In the genomic region with DNA sequence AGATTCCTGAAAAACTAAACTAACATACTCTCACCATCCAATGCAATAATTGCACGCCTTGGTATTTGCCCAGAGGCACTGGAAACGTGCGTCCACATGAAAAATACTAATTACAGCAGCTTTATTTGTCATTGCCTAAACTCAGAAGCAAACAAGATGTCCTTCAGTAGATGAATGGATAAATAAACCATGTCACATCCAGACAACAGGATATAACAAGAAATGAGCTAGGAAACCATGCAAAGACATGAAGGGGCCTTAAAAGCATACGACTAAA, we compare ENCODE assay signal across 12 cellular contexts. TPM values are rescaled to one million over a fixed set of nuclear protein-coding genes. Genes with fewer than 3 reads are reported as not detected.
A peak's percentile ranks its signal among the peaks of the same experiment; 100 is the strongest.
DNase-seq lines count a peak whose midpoint lies in the region; ATAC-seq, FAIRE-seq and TF ChIP-seq lines count a peak whose summit lies in the region.
"Had no signal": no experiment of that assay in that cellular context is flagged by ENCODE, and none has a peak within 500 bp of the region (broad histone marks: within the 10 kb centered on the region; RNA-seq: fewer than 3 reads in every experiment).

No MANE protein-coding gene starts in this region.

- H3K27me3 Mint-ChIP-seq in CD4-positive, CD25-positive, alpha-beta regulatory T cell, result peaks cover 4% of the 10 kb centered on the region
- no peaks in the 10 kb centered on the region for H3K27me3 Mint-ChIP-seq in activated T-helper 1 cell treated with anti-CD3 and anti-CD28 coated beads, Interleukin-12 subunit alpha, Interleukin-12 subunit beta, Interleukin-2, Interleukin-4 antibody, amounts not matched to agents 30 ng/mL and 10 ng/mL and 1 ng/mL, durations not matched to agents 14 hours and 24 hours and 36 hours (ENCODE audit: insufficient read depth)
- H3K27me3 Mint-ChIP-seq: dendritic cell treated with granulocyte-macrophage colony-stimulating factor and Interleukin-4, amounts not matched to agents 40 ng/mL and 50 ng/mL, for 4 days had no signal

- no peak overlapping the region for H2BK15ac ChIP-seq in mesenchymal stem cell (ENCODE audit: low read depth, poor library complexity, severe bottlenecking)

- no peaks in the 10 kb centered on the region for H3K36me3 ChIP-seq in CD4-positive, CD25-positive, alpha-beta regulatory T cell (ENCODE audit: control insufficient read depth, insufficient read depth, low read length)
- H3K36me3 ChIP-seq in mesenchymal stem cell (ENCODE audit: control insufficient read depth in 1 of 2, insufficient read depth in 2 of 2, low read depth in 1 of 2, low read length in 2 of 2) (peaks cover 0 to 17% of the 10 kb centered on the region in 2 experiments), left lung (no peaks in the 10 kb centered on the region)

- H3K36me3 Mint-ChIP-seq in CD4-positive, CD25-positive, alpha-beta regulatory T cell, result peaks cover 3% of the 10 kb centered on the region
- peaks cover 2% of the 10 kb centered on the region for H3K36me3 Mint-ChIP-seq in activated T-helper 1 cell treated with anti-CD3 and anti-CD28 coated beads, Interleukin-12 subunit alpha, Interleukin-12 subunit beta, Interleukin-2, Interleukin-4 antibody, amounts not matched to agents 30 ng/mL and 10 ng/mL and 1 ng/mL, durations not matched to agents 14 hours and 24 hours and 36 hours (ENCODE audit: low read depth)

- peak overlapping the region; percentile 81 to 93 (median 90) for H3K27ac Mint-ChIP-seq in CD4-positive, CD25-positive, alpha-beta regulatory T cell
- peak overlapping the region; percentile 59 for H3K27ac Mint-ChIP-seq in activated T-helper 1 cell treated with anti-CD3 and anti-CD28 coated beads, Interleukin-12 subunit alpha, Interleukin-12 subunit beta, Interleukin-2, Interleukin-4 antibody, amounts not matched to agents 30 ng/mL and 10 ng/mL and 1 ng/mL, durations not matched to agents 14 hours and 24 hours and 36 hours

- no peak overlapping the region for H4K91ac ChIP-seq in mesenchymal stem cell (ENCODE audit: low read length)

- no peak for TF ChIP-seq CTCF in left lung (IDR thresholded peaks at IDR 0.05)

- no peak overlapping the region for H2BK5ac ChIP-seq in mesenchymal stem cell (ENCODE audit: low read depth, low read length, poor library complexity, severe bottlenecking)

- no peak overlapping the region for H2AFZ ChIP-seq in mesenchymal stem cell (ENCODE audit: low read depth, low read length)

- peaks cover 18 to 84% (median 51%) of the 10 kb centered on the region in 4 donors for H3K4me1 Mint-ChIP-seq in CD4-positive, CD25-positive, alpha-beta regulatory T cell
- H3K4me1 Mint-ChIP-seq in activated T-helper 1 cell treated with anti-CD3 and anti-CD28 coated beads, Interleukin-12 subunit alpha, Interleukin-12 subunit beta, Interleukin-2, Interleukin-4 antibody, amounts not matched to agents 30 ng/mL and 10 ng/mL and 1 ng/mL, durations not matched to agents 14 hours and 24 hours and 36 hours (ENCODE audit: low read depth), result peaks cover 65% of the 10 kb centered on the region

- H3K4me2 ChIP-seq in mesenchymal stem cell (ENCODE audit: low read length, poor library complexity, severe bottlenecking), result no peak overlapping the region

- peak overlapping the region in 2 of 4 donors; percentile 71 to 80 for H3K4me3 Mint-ChIP-seq in CD4-positive, CD25-positive, alpha-beta regulatory T cell
- H3K4me3 Mint-ChIP-seq in activated T-helper 1 cell treated with anti-CD3 and anti-CD28 coated beads, Interleukin-12 subunit alpha, Interleukin-12 subunit beta, Interleukin-2, Interleukin-4 antibody, amounts not matched to agents 30 ng/mL and 10 ng/mL and 1 ng/mL, durations not matched to agents 14 hours and 24 hours and 36 hours, result no peak overlapping the region
- H3K4me3 Mint-ChIP-seq: dendritic cell treated with granulocyte-macrophage colony-stimulating factor and Interleukin-4, amounts not matched to agents 40 ng/mL and 50 ng/mL, for 4 days had no signal

- H3K9me3 ChIP-seq in CD4-positive, CD25-positive, alpha-beta regulatory T cell (ENCODE audit: control insufficient read depth in 2 of 2, low read length in 2 of 2), result no peaks in the 10 kb centered on the region
- no peaks in the 10 kb centered on the region for H3K9me3 ChIP-seq in mesenchymal stem cell (ENCODE audit: control insufficient read depth, low read length)
- H3K9me3 ChIP-seq in left lung, result no peaks in the 10 kb centered on the region

- H3K4me1 ChIP-seq in CD4-positive, CD25-positive, alpha-beta regulatory T cell (ENCODE audit: control insufficient read depth, insufficient read depth, low read length, poor library complexity, severe bottlenecking), result peaks cover 64% of the 10 kb centered on the region
- peaks cover 40% of the 10 kb centered on the region for H3K4me1 ChIP-seq in mesenchymal stem cell (ENCODE audit: control insufficient read depth, insufficient read depth, low read depth, low read length)
- peaks cover 28 to 92% of the 10 kb centered on the region in 2 donors for H3K4me1 ChIP-seq in left lung

- no peaks in the 10 kb centered on the region for H3K27me3 ChIP-seq in CD4-positive, CD25-positive, alpha-beta regulatory T cell (ENCODE audit: control insufficient read depth, insufficient read depth, low read length)
- H3K27me3 ChIP-seq in mesenchymal stem cell (ENCODE audit: control insufficient read depth in 1 of 2, insufficient read depth in 1 of 2, low read length in 2 of 2) (no peaks in the 10 kb centered on the region), left lung (no peaks in the 10 kb centered on the region)

- no peak overlapping the region for H3K4ac ChIP-seq in mesenchymal stem cell (ENCODE audit: low read depth in 1 of 2, low read length in 2 of 2)

- WGBS in mesenchymal stem cell, result 70% methylated on average over 4 of the region's 4 CpGs

- no peak overlapping the region for H4K8ac ChIP-seq in mesenchymal stem cell (ENCODE audit: low read length)

- no peak overlapping the region for H2BK120ac ChIP-seq in mesenchymal stem cell (ENCODE audit: low read depth, low read length)

- H3K23ac ChIP-seq in mesenchymal stem cell (ENCODE audit: low read length in 2 of 2), result no peak overlapping the region

- H3K79me1 ChIP-seq in mesenchymal stem cell (replicated peaks; ENCODE audit: low read length, poor library complexity, severe bottlenecking), result peaks cover 26% of the 10 kb centered on the region

- no peaks in the 10 kb centered on the region for H3K9me3 Mint-ChIP-seq in CD4-positive, CD25-positive, alpha-beta regulatory T cell
- no peaks in the 10 kb centered on the region for H3K9me3 Mint-ChIP-seq in activated T-helper 1 cell treated with anti-CD3 and anti-CD28 coated beads, Interleukin-12 subunit alpha, Interleukin-12 subunit beta, Interleukin-2, Interleukin-4 antibody, amounts not matched to agents 30 ng/mL and 10 ng/mL and 1 ng/mL, durations not matched to agents 14 hours and 24 hours and 36 hours
- H3K9me3 Mint-ChIP-seq: dendritic cell treated with granulocyte-macrophage colony-stimulating factor and Interleukin-4, amounts not matched to agents 40 ng/mL and 50 ng/mL, for 4 days had no signal

- H3K14ac ChIP-seq in mesenchymal stem cell (ENCODE audit: low read length in 2 of 2), result no peak overlapping the region

- peak; percentile 18 for FAIRE-seq in GM18507 (lab: Jason Lieb, UNC)

- intact Hi-C loops in activated T-helper 1 cell treated with anti-CD3 and anti-CD28 coated beads, Interleukin-12 subunit alpha, Interleukin-12 subunit beta, Interleukin-2, Interleukin-4 antibody, amounts not matched to agents 30 ng/mL and 10 ng/mL and 1 ng/mL, durations not matched to agents 14 hours and 24 hours and 36 hours (cut with micrococcal nuclease), result loop anchor here (1.0 to 2.0 kb wide), 3 partner anchors 16 to 28 kb away; partner anchors contain the start of gene ELL
- intact Hi-C loops in left lung (cut with DNase I), result no loop called here

- no peak for DNase-seq in CD4-positive, CD25-positive, alpha-beta regulatory T cell
- DNase-seq in GM18507 (ENCODE audit: extremely low spot score, insufficient read length, low read depth), result no peak
- no peak for DNase-seq in activated T-helper 1 cell treated with anti-CD3 and anti-CD28 coated beads, Interleukin-12 subunit alpha, Interleukin-12 subunit beta, Interleukin-2, Interleukin-4 antibody, amounts not matched to agents 30 ng/mL and 10 ng/mL and 1 ng/mL, durations not matched to agents 14 hours and 24 hours and 36 hours (ENCODE audit: low spot score)
- DNase-seq in mesenchymal stem cell, result peak; percentile 43
- DNase-seq in left lung, result no peak
- no peak for DNase-seq in NCI-H146 treated with DMSO at 0.1 percent for 48 hours (lab: John Stamatoyannopoulos, UW; ENCODE audit: unreplicated experiment)
- DNase-seq: anterior cingulate cortex, T1000 had no signal

- no peak overlapping the region for H2BK12ac ChIP-seq in mesenchymal stem cell (ENCODE audit: low read length in 2 of 2)

- no peak overlapping the region for H3K4me3 ChIP-seq in CD4-positive, CD25-positive, alpha-beta regulatory T cell (ENCODE audit: low read depth, low read length)
- H3K4me3 ChIP-seq in mesenchymal stem cell (ENCODE audit: insufficient read depth in 1 of 2, low read depth in 1 of 2, low read length in 2 of 2) (no peak overlapping the region), left lung (no peak overlapping the region)
- H3K4me3 ChIP-seq: skin epidermis had no signal

- no peak overlapping the region for H2AK5ac ChIP-seq in mesenchymal stem cell (ENCODE audit: low read length, severe bottlenecking)

- no peak overlapping the region for H3K27ac ChIP-seq in CD4-positive, CD25-positive, alpha-beta regulatory T cell (ENCODE audit: insufficient read depth, low read length, poor library complexity, severe bottlenecking)
- H3K27ac ChIP-seq in mesenchymal stem cell (ENCODE audit: low read length, poor library complexity, severe bottlenecking) (no peak overlapping the region), left lung (peak overlapping the region in 1 of 2 donors; percentile 88)

- no peak for ATAC-seq in CD4-positive, CD25-positive, alpha-beta regulatory T cell (ENCODE audit: low read depth in 2 of 2)
- ATAC-seq in HG02798 (IDR thresholded peaks at IDR 0.05; ENCODE audit: poor library complexity, unreplicated experiment) (no peak), left lung (no peak), GM19397 (IDR thresholded peaks at IDR 0.05; ENCODE audit: unreplicated experiment) (no peak)

- H3K18ac ChIP-seq in mesenchymal stem cell (ENCODE audit: low read depth in 1 of 2, low read length in 2 of 2), result no peak overlapping the region

- no peak overlapping the region for H3K9ac ChIP-seq in mesenchymal stem cell (ENCODE audit: low read length)

RNA-seq across cellular contexts. Expression of gene ELL, which starts 25.0 kb away (rescaled TPM):
- total RNA-seq in CD4-positive, CD25-positive, alpha-beta regulatory T cell, result 53.6 TPM
- polyA plus RNA-seq in CD4-positive, CD25-positive, alpha-beta regulatory T cell, result 10 to 100 TPM in 1 of 4 donors, 1 to 10 TPM in 3; 7.7 to 11.8 (median 9.7) TPM
- total RNA-seq in activated T-helper 1 cell treated with anti-CD3 and anti-CD28 coated beads, Interleukin-12 subunit alpha, Interleukin-12 subunit beta, Interleukin-2, Interleukin-4 antibody, amounts not matched to agents 30 ng/mL and 10 ng/mL and 1 ng/mL, durations not matched to agents 14 hours and 24 hours and 36 hours, result 23.6 and 24.1 TPM in 2 replicates
- polyA plus RNA-seq in mesenchymal stem cell (2013, experiment 1 of 2), result 9.8 TPM
- 9.8 TPM for polyA plus RNA-seq in mesenchymal stem cell (2013, experiment 2 of 2)
- total RNA-seq in left lung, result 10 to 100 TPM; 13.3 to 22.9 TPM

RNA-seq across cellular contexts. Expression of gene FKBP8, which starts 46.5 kb away (rescaled TPM):
- total RNA-seq in CD4-positive, CD25-positive, alpha-beta regulatory T cell, result 186 TPM
- 100 to 1,000 TPM; 106 to 118 (median 117) TPM for polyA plus RNA-seq in CD4-positive, CD25-positive, alpha-beta regulatory T cell
- 163 and 167 TPM in 2 replicates for total RNA-seq in activated T-helper 1 cell treated with anti-CD3 and anti-CD28 coated beads, Interleukin-12 subunit alpha, Interleukin-12 subunit beta, Interleukin-2, Interleukin-4 antibody, amounts not matched to agents 30 ng/mL and 10 ng/mL and 1 ng/mL, durations not matched to agents 14 hours and 24 hours and 36 hours
- 175 TPM for polyA plus RNA-seq in mesenchymal stem cell (2013, experiment 1 of 2)
- polyA plus RNA-seq in mesenchymal stem cell (2013, experiment 2 of 2), result 169 TPM
- 100 to 1,000 TPM; 176 to 195 TPM for total RNA-seq in left lung

RNA-seq across cellular contexts. Expression of gene ISYNA1, which starts 59.0 kb away (rescaled TPM):
- total RNA-seq in CD4-positive, CD25-positive, alpha-beta regulatory T cell, result 26.2 TPM
- polyA plus RNA-seq in CD4-positive, CD25-positive, alpha-beta regulatory T cell, result 10 to 100 TPM; 11.3 to 26.0 (median 21.4) TPM
- total RNA-seq in activated T-helper 1 cell treated with anti-CD3 and anti-CD28 coated beads, Interleukin-12 subunit alpha, Interleukin-12 subunit beta, Interleukin-2, Interleukin-4 antibody, amounts not matched to agents 30 ng/mL and 10 ng/mL and 1 ng/mL, durations not matched to agents 14 hours and 24 hours and 36 hours, result 9.0 and 10.7 TPM in 2 replicates
- polyA plus RNA-seq in mesenchymal stem cell (2013, experiment 1 of 2), result 83.2 TPM
- 85.1 TPM for polyA plus RNA-seq in mesenchymal stem cell (2013, experiment 2 of 2)
- total RNA-seq in left lung, result 10 to 100 TPM; 22.8 to 43.9 TPM
